21 cellular contexts compared by ENCODE assay signal in genomic region chr5:171820561-171820960, GRCh38. TPM values are rescaled to one million over a fixed set of nuclear protein-coding genes. Genes with fewer than 3 reads are reported as not detected.
DNase-seq lines count a peak whose midpoint lies in the region; ATAC-seq and TF ChIP-seq lines count a peak whose summit lies in the region.
"Had no signal": no experiment of that assay in that cellular context is flagged by ENCODE, and none has a peak within 500 bp of the region (broad histone marks: within the 10 kb centered on the region; RNA-seq: fewer than 3 reads in every experiment).

No MANE protein-coding gene starts in this region.

- no peaks in the 10 kb centered on the region for H4K20me1 ChIP-seq in osteoblast (ENCODE audit: insufficient read depth, low read length)

- H3K9ac ChIP-seq in mesendoderm (ENCODE audit: low read length) = no peak overlapping the region

- H3K23ac ChIP-seq in mesendoderm (ENCODE audit: low read length) = no peak overlapping the region

- no peaks in the 10 kb centered on the region for H3K79me1 ChIP-seq in mesendoderm (ENCODE audit: low read length)

- H3K9me3 ChIP-seq in osteoblast (ENCODE audit: low read depth, low read length) = no peaks in the 10 kb centered on the region
- H3K9me3 ChIP-seq: HAP-1 had no signal

- DNase-seq in mesendoderm (peak; percentile 10), osteoblast (ENCODE audit: insufficient read length, low spot score, missing footprints) (peak; percentile 78), type B pancreatic cell (ENCODE audit: extremely low spot score, unreplicated experiment) (no peak), NCI-H187 treated with DMSO at 0.1 percent for 48 hours (lab: John Stamatoyannopoulos, UW) (no peak)
- no peak for DNase-seq in activated naive CD4-positive, alpha-beta T cell (lab: John Stamatoyannopoulos, UW)
- DNase-seq: C1 segment of cervical spinal cord; Calu3; CD4-positive, alpha-beta memory T cell; COR-L47; DMS53; DMS79 treated with DMSO at 0.1 percent for 48 hours; GF-D8; GOT3; HFFc6 had no signal

- H4K5ac ChIP-seq in mesendoderm (ENCODE audit: low read length) = no peak overlapping the region

- no peak overlapping the region for H2BK120ac ChIP-seq in mesendoderm (ENCODE audit: low read depth, low read length)

- H3K27ac ChIP-seq in mesendoderm (ENCODE audit: low read depth, low read length) (no peak overlapping the region), osteoblast (ENCODE audit: low read depth, low read length) (no peak overlapping the region)

- TF ChIP-seq CTCF in osteoblast (IDR thresholded peaks at IDR 0.05; ENCODE audit: extremely low read depth, low read depth, low read length) (no peak), type B pancreatic cell (conservative IDR thresholded peaks at IDR 0.05) (no peak)

- no peak overlapping the region for H3K56ac ChIP-seq in mesendoderm (ENCODE audit: low read length)

- no peaks in the 10 kb centered on the region for H3K9me3 Mint-ChIP-seq in type B pancreatic cell

- H3K4ac ChIP-seq in mesendoderm (ENCODE audit: low read depth, low read length) = no peak overlapping the region

- no peak overlapping the region for H2AFZ ChIP-seq in osteoblast (ENCODE audit: low read length)

- H3K4me2 ChIP-seq in mesendoderm (ENCODE audit: low read length) (no peak overlapping the region), osteoblast (ENCODE audit: insufficient read depth, low read length) (no peak overlapping the region)

- no peaks in the 10 kb centered on the region for H3K36me3 ChIP-seq in mesendoderm (ENCODE audit: control insufficient read depth, insufficient read depth, low read length)
- no peaks in the 10 kb centered on the region for H3K36me3 ChIP-seq in osteoblast (ENCODE audit: insufficient read depth, low read length)
- H3K36me3 ChIP-seq: HAP-1 had no signal

- no peaks in the 10 kb centered on the region for H3K36me3 Mint-ChIP-seq in type B pancreatic cell
- H3K36me3 Mint-ChIP-seq: CD4-positive, alpha-beta memory T cell had no signal

- H3K4me1 ChIP-seq in mesendoderm (ENCODE audit: control insufficient read depth, low read depth, low read length) (no peaks in the 10 kb centered on the region), osteoblast (ENCODE audit: insufficient read depth, low read length) (no peaks in the 10 kb centered on the region)
- H3K4me1 ChIP-seq: HAP-1 had no signal

- no peak overlapping the region for H3K4me3 Mint-ChIP-seq in type B pancreatic cell
- H3K4me3 Mint-ChIP-seq: CD4-positive, alpha-beta memory T cell; HFFc6 had no signal

- peaks cover 4% of the 10 kb centered on the region for H3K27me3 Mint-ChIP-seq in type B pancreatic cell

- no peak overlapping the region for H3K18ac ChIP-seq in mesendoderm (ENCODE audit: low read length)

- ATAC-seq in HG02852 (IDR thresholded peaks at IDR 0.05; ENCODE audit: unreplicated experiment) = no peak

- no CpG with 5 or more reads among the region's 11 CpGs for WGBS in mesendoderm (ENCODE audit: extremely low coverage, insufficient coverage, low lambda C conversion rate)

- H2BK15ac ChIP-seq in mesendoderm (replicated peaks; ENCODE audit: low read depth) = no peak overlapping the region

- H3K4me3 ChIP-seq in mesendoderm (ENCODE audit: low read length) (no peak overlapping the region), osteoblast (ENCODE audit: insufficient read depth, low read length) (no peak overlapping the region)
- H3K4me3 ChIP-seq: HAP-1 had no signal

- no peak overlapping the region for H2BK5ac ChIP-seq in mesendoderm (ENCODE audit: low read length)

- H3K79me2 ChIP-seq in mesendoderm (ENCODE audit: control insufficient read depth, insufficient read depth, low read length) (no peaks in the 10 kb centered on the region), osteoblast (ENCODE audit: insufficient read depth, low read length) (no peaks in the 10 kb centered on the region)

- H4K8ac ChIP-seq in mesendoderm (ENCODE audit: low read depth, low read length) = no peak overlapping the region

- no peak overlapping the region for H2AK5ac ChIP-seq in mesendoderm (ENCODE audit: low read length)

- H3K27me3 ChIP-seq in mesendoderm (ENCODE audit: insufficient read depth, low read length, poor library complexity) (no peaks in the 10 kb centered on the region), osteoblast (ENCODE audit: insufficient read depth, low read length) (peaks cover 42% of the 10 kb centered on the region)

- peak overlapping the region; percentile 62 for H3K27ac Mint-ChIP-seq in type B pancreatic cell
- H3K27ac Mint-ChIP-seq: CD4-positive, alpha-beta memory T cell; HFFc6 had no signal

- H3K4me1 Mint-ChIP-seq in type B pancreatic cell (ENCODE audit: unreplicated experiment) = peaks cover 4% of the 10 kb centered on the region
- H3K4me1 Mint-ChIP-seq: CD4-positive, alpha-beta memory T cell had no signal

RNA-seq across cellular contexts. Expression of gene SMIM23, which starts 34.9 kb away (rescaled TPM):
- not detected for polyA plus RNA-seq in mesendoderm (2013, experiment 1 of 2)
- not detected for polyA plus RNA-seq in mesendoderm (2013, experiment 2 of 2)
- total RNA-seq in osteoblast = not detected in 2 replicates
- not detected in 2 replicates for total RNA-seq in type B pancreatic cell (ENCODE audit: low replicate concordance)
- total RNA-seq: A172; A673; Calu3; CD4-positive, alpha-beta memory T cell; Daoy; G401; HFFc6 had no signal
- polyA plus RNA-seq: BJ; CD4-positive, alpha-beta memory T cell had no signal

Comparison
In these comparisons a context has a peak if more than half of its experiments do, and no peak if none do; other contexts are left out.
1. DNase-seq: peak in mesendoderm (single experiment) and osteoblast (single experiment); none in type B pancreatic cell (single experiment), activated naive CD4-positive, alpha-beta T cell (0 of 4) and NCI-H187 treated with DMSO at 0.1 percent for 48 hours (single experiment).